23 cellular contexts compared by ENCODE assay signal in the genomic region with DNA sequence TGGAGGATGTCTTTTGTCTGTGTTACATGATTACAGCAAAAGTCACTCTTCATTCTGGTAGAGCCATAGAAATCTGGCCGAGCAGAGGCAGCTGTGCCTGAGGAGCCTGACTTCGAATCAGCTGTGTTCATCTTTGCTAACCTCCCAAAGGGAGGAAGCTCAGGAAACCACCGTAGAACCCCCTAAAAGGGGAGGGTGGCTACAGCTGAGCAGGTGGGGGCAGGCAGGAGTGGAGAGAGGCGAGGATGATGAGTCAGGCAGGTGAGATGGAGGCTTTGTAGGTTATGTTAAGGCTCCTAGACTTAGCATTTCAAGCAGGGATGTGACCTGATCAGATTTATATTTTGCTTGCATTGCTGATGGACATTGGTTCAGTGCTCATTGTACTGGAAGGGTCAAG.
DNase-seq lines count a peak whose midpoint lies in the region; ATAC-seq and TF ChIP-seq lines count a peak whose summit lies in the region.
"Had no signal": no experiment of that assay in that cellular context is flagged by ENCODE, and none has a peak within 500 bp of the region (broad histone marks: within the 10 kb centered on the region; RNA-seq: fewer than 3 reads in every experiment).

No MANE protein-coding gene starts in this region.

- no peak for TF ChIP-seq CTCF in C4-2B (conservative IDR thresholded peaks at IDR 0.05)
- TF ChIP-seq CTCF in RWPE2 (IDR thresholded peaks at IDR 0.05; ENCODE audit: poor library complexity, severe bottlenecking), result no peak
- TF ChIP-seq CTCF in parathyroid adenoma (IDR thresholded peaks at IDR 0.05), result no peak

- ATAC-seq in RWPE2 (ENCODE audit: low read depth), result peak; percentile 42; the same call in 1 of the 3 replicates
- ATAC-seq: activated naive CD4-positive, alpha-beta T cell treated with anti-CD3 and anti-CD28 coated beads, Interleukin-2, amount 50 U/mL, for 72 hours had no signal

- H3K4me1 ChIP-seq in RWPE2 (ENCODE audit: insufficient read depth, poor library complexity, severe bottlenecking) (peaks cover 4% of the 10 kb centered on the region), parathyroid adenoma (peaks cover 25% of the 10 kb centered on the region)
- H3K4me1 ChIP-seq: right atrium auricular region had no signal

- H3K27ac ChIP-seq in C4-2B (peak overlapping the region; percentile 21), RWPE2 (ENCODE audit: poor library complexity, severe bottlenecking) (no peak overlapping the region), parathyroid adenoma (no peak overlapping the region)
- H3K27ac ChIP-seq: right atrium auricular region, RWPE1 had no signal

- peak overlapping the region; percentile 5 for H2AFZ ChIP-seq in parathyroid adenoma

- no peak overlapping the region for H3K4me2 ChIP-seq in parathyroid adenoma (ENCODE audit: low read length)

- H3K27me3 ChIP-seq in RWPE2 (ENCODE audit: insufficient read depth, poor library complexity, severe bottlenecking) (no peaks in the 10 kb centered on the region), parathyroid adenoma (ENCODE audit: control insufficient read depth, insufficient read depth, low read length) (no peaks in the 10 kb centered on the region)
- H3K27me3 ChIP-seq: MG63, right atrium auricular region, stomach, upper lobe of left lung had no signal

- H3K9me3 ChIP-seq in RWPE2 (ENCODE audit: severe bottlenecking) (no peaks in the 10 kb centered on the region), parathyroid adenoma (ENCODE audit: control insufficient read depth, low read length) (no peaks in the 10 kb centered on the region)
- H3K9me3 ChIP-seq: MG63, right atrium auricular region, stomach, upper lobe of left lung had no signal

- H3K9ac ChIP-seq in parathyroid adenoma, result no peak overlapping the region

- H3K4me3 ChIP-seq in RWPE2 (ENCODE audit: severe bottlenecking) (no peak overlapping the region), parathyroid adenoma (ENCODE audit: low read depth, low read length) (no peak overlapping the region)
- H3K4me3 ChIP-seq: MG63, right atrium auricular region, stomach, upper lobe of left lung had no signal

- H3K36me3 ChIP-seq in RWPE2 (ENCODE audit: low read depth) (no peaks in the 10 kb centered on the region), parathyroid adenoma (ENCODE audit: control insufficient read depth, insufficient read depth, low read length) (no peaks in the 10 kb centered on the region)
- H3K36me3 ChIP-seq: MG63, right atrium auricular region, stomach, upper lobe of left lung had no signal

- H3K79me2 ChIP-seq in parathyroid adenoma, result no peaks in the 10 kb centered on the region

- DNase-seq in RWPE2 (ENCODE audit: low spot score), result no peak
- peak; percentile 31 for DNase-seq in iPS-NIHi7 (ENCODE audit: extremely low spot score)
- DNase-seq in activated gamma-delta T cell treated with Interleukin-2 at 50 U/mL for 16 hours, result no peak
- no peak for DNase-seq in SIG-M5 (lab: John Stamatoyannopoulos, UW)
- DNase-seq in occipital lobe (lab: John Stamatoyannopoulos, UW), result no peak
- DNase-seq in T1000 (lab: John Stamatoyannopoulos, UW), result no peak
- DNase-seq: activated CD4-positive, CD25-positive, alpha-beta regulatory T cell treated with anti-CD3 and anti-CD28 coated beads, Interleukin-2, amount 50 U/mL, for 72 hours; aorta; cerebellar nuclear complex; DMS 273 treated with DMSO at 0.1 percent for 48 hours; HCEC 1CT; MG63; NCI-H1436 treated with DMSO at 0.1 percent for 48 hours; NCI-H526; stimulated activated CD4-positive, alpha-beta T cell treated with anti-CD3 and anti-CD28 coated beads, Interleukin-12 subunit alpha, Interleukin-12 subunit beta, amount 100 ng/mL, for 4 hours; stimulated activated CD4-positive, alpha-beta T cell treated with anti-CD3 and anti-CD28 coated beads, Interleukin-4, amount 100 ng/mL, for 4 hours; stomach had no signal
